13 cellular contexts compared by ENCODE assay signal in genomic region chr16:54657058-54657708, GRCh38.
DNase-seq lines count a peak whose midpoint lies in the region; ATAC-seq and TF ChIP-seq lines count a peak whose summit lies in the region.
"Had no signal": no experiment of that assay in that cellular context is flagged by ENCODE, and none has a peak within 500 bp of the region (broad histone marks: within the 10 kb centered on the region; RNA-seq: fewer than 3 reads in every experiment).

No MANE protein-coding gene starts in this region.

- H3K4me1 ChIP-seq in OCI-LY7 (ENCODE audit: insufficient read depth, low read length, poor library complexity, severe bottlenecking) = no peaks in the 10 kb centered on the region
- H3K4me1 ChIP-seq in psoas muscle = peaks cover 13% of the 10 kb centered on the region

- no peak overlapping the region for H3K27ac ChIP-seq in OCI-LY7 (ENCODE audit: low read depth, low read length, poor library complexity, severe bottlenecking)
- H3K27ac ChIP-seq in psoas muscle = no peak overlapping the region

- DNase-seq in EL (peak; percentile 61), OCI-LY7 (ENCODE audit: low spot score) (no peak), fibroblast of mammary gland (ENCODE audit: low read depth) (peak; percentile 78), psoas muscle (no peak), NCI-H446 (lab: John Stamatoyannopoulos, UW) (no peak), natural killer cell (no peak), DMS79 treated with DMSO at 0.1 percent for 48 hours (lab: John Stamatoyannopoulos, UW) (no peak)
- DNase-seq: H7, immature natural killer cell, NCI-H82, retina had no signal

- intact Hi-C loops in OCI-LY7 (cut with micrococcal nuclease; ENCODE audit: unreplicated experiment) = no loop called here
- intact Hi-C loops in psoas muscle (cut with DNase I) = no loop called here
- intact Hi-C loops in natural killer cell (cut with micrococcal nuclease) = no loop called here

- H3K9me3 ChIP-seq in OCI-LY7 (ENCODE audit: low read length) = no peaks in the 10 kb centered on the region
- no peaks in the 10 kb centered on the region for H3K9me3 ChIP-seq in psoas muscle

- no peaks in the 10 kb centered on the region for H3K79me2 ChIP-seq in OCI-LY7 (ENCODE audit: insufficient read depth, low read depth, low read length)

- no peaks in the 10 kb centered on the region for H3K36me3 ChIP-seq in OCI-LY7 (ENCODE audit: insufficient read depth, low read length)
- H3K36me3 ChIP-seq in psoas muscle (ENCODE audit: insufficient read depth in 1 of 2, low read depth in 1 of 2) = no peaks in the 10 kb centered on the region

- no TSS peak for BruUV-seq in OCI-LY7 (replicated peaks; lab: Mats Ljungman, UMichigan)

- ATAC-seq in psoas muscle = peak; percentile 36 to 67 (median 62)
- no peak for ATAC-seq in GM21619 (IDR thresholded peaks at IDR 0.05; ENCODE audit: unreplicated experiment)
- ATAC-seq in natural killer cell = no peak
- ATAC-seq: activated T-helper 17 cell treated with anti-CD3 and anti-CD28 coated beads, Interleukin-2, amount 50 U/mL, for 72 hours had no signal

- peaks cover 6 to 8% of the 10 kb centered on the region in 2 donors for H3K9me3 Mint-ChIP-seq in natural killer cell

- no peak overlapping the region for H3K4me3 Mint-ChIP-seq in natural killer cell
- H3K4me3 Mint-ChIP-seq: activated T-helper 17 cell treated with anti-CD3 and anti-CD28 coated beads, Interleukin-2, amount 50 U/mL, for 72 hours; immature natural killer cell had no signal

- CTCF ChIA-PET in OCI-LY7 (lab: Charles Lee; ENCODE audit: unreplicated experiment) = no interaction called here

- no peaks in the 10 kb centered on the region for H3K9me2 ChIP-seq in OCI-LY7 (ENCODE audit: insufficient read depth, low read length)

- H3K27me3 ChIP-seq in psoas muscle (ENCODE audit: insufficient read depth in 3 of 3, low read length in 2 of 3) = no peaks in the 10 kb centered on the region

- H3K4me3 ChIP-seq in OCI-LY7 (ENCODE audit: low read depth, low read length, poor library complexity, severe bottlenecking) (no peak overlapping the region), fibroblast of mammary gland (ENCODE audit: control insufficient read depth, low read depth, low read length) (no peak overlapping the region), psoas muscle (no peak overlapping the region)

- H3K36me3 Mint-ChIP-seq in natural killer cell = no peaks in the 10 kb centered on the region
- H3K36me3 Mint-ChIP-seq: immature natural killer cell had no signal

- H3K27me3 Mint-ChIP-seq in natural killer cell (ENCODE audit: low read depth in 2 of 2) = peaks cover 13 to 35% of the 10 kb centered on the region in 2 donors

- POLR2A ChIA-PET in OCI-LY7 (lab: Charles Lee) = interaction anchor here (0.6 kb wide), 1 partner anchor 1506 kb away, joined by 3 read pairs; no protein-coding TSS in a partner anchor

- no peaks in the 10 kb centered on the region for H4K20me1 ChIP-seq in OCI-LY7 (ENCODE audit: insufficient read depth, low read length)

- TF ChIP-seq CTCF in OCI-LY7 (conservative IDR thresholded peaks at IDR 0.05; ENCODE audit: low read length) (no peak), fibroblast of mammary gland (conservative IDR thresholded peaks at IDR 0.05; ENCODE audit: control insufficient read depth, insufficient read depth, low read depth, low read length) (no peak), psoas muscle (IDR thresholded peaks at IDR 0.05) (no peak), natural killer cell (IDR thresholded peaks at IDR 0.05) (no peak)

- 86 to 91% (median 86%) methylated on average over 5 of the region's 5 CpGs for WGBS in psoas muscle, 3 donors

- no peak overlapping the region for H3K27ac Mint-ChIP-seq in natural killer cell
- H3K27ac Mint-ChIP-seq: activated T-helper 17 cell treated with anti-CD3 and anti-CD28 coated beads, Interleukin-2, amount 50 U/mL, for 72 hours; immature natural killer cell had no signal

- H3K4me1 Mint-ChIP-seq in natural killer cell = no peaks in the 10 kb centered on the region
- H3K4me1 Mint-ChIP-seq: activated T-helper 17 cell treated with anti-CD3 and anti-CD28 coated beads, Interleukin-2, amount 50 U/mL, for 72 hours; immature natural killer cell had no signal

- H2AFZ ChIP-seq in OCI-LY7 (ENCODE audit: low read length) = peak overlapping the region; percentile 60; the same call in 1 of the 2 replicates

- no peak overlapping the region; the same call in 1 of the 2 replicates for H3K4me2 ChIP-seq in OCI-LY7 (ENCODE audit: low read length)

Comparison
In these comparisons a context has a peak if more than half of its experiments do, and no peak if none do; other contexts are left out.
1. DNase-seq: peak in EL (single experiment) and fibroblast of mammary gland (single experiment); none in OCI-LY7 (single experiment), psoas muscle (0 of 2), NCI-H446 (0 of 2), natural killer cell (single experiment) and DMS79 treated with DMSO at 0.1 percent for 48 hours (single experiment).
2. ATAC-seq: peak in psoas muscle (4 of 4); none in GM21619 (single experiment) and natural killer cell (0 of 3).